In the genomic region with DNA sequence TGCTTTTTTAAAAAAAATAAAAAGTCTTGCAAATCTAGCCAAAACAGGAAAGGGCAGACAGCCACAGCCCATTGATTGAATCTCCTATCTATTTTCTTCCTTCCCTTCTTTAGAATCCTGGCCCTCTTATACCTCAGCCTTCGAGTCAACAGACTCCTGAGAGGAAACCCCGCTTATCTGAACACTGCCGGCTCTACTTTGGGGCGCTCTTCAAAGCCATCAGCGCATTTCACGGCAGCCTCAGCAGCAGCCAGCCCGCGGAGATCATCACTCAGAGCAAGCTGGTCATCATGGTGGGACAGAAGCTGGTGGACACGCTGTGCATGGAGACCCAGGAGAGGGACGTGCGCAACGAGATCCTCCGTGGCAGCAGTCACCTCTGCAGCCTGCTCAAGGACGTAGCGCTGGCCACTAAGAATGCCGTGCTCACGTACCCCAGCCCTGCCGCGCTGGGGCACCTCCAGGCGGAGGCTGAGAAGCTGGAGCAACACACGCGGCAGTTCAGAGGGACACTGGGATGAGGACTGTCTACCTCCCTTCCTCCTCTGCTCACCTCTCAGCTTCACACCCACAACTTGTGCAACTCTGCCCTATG, we compare ENCODE assay signal across 1 cellular context.
TF ChIP-seq lines count a peak whose summit lies in the region.

No MANE protein-coding gene starts in this region.

TF ChIP-seq in GM23338, 12 proteins besides CTCF, POLR2A, EP300 and RAD21:
- TF ChIP-seq, protein P1, sequence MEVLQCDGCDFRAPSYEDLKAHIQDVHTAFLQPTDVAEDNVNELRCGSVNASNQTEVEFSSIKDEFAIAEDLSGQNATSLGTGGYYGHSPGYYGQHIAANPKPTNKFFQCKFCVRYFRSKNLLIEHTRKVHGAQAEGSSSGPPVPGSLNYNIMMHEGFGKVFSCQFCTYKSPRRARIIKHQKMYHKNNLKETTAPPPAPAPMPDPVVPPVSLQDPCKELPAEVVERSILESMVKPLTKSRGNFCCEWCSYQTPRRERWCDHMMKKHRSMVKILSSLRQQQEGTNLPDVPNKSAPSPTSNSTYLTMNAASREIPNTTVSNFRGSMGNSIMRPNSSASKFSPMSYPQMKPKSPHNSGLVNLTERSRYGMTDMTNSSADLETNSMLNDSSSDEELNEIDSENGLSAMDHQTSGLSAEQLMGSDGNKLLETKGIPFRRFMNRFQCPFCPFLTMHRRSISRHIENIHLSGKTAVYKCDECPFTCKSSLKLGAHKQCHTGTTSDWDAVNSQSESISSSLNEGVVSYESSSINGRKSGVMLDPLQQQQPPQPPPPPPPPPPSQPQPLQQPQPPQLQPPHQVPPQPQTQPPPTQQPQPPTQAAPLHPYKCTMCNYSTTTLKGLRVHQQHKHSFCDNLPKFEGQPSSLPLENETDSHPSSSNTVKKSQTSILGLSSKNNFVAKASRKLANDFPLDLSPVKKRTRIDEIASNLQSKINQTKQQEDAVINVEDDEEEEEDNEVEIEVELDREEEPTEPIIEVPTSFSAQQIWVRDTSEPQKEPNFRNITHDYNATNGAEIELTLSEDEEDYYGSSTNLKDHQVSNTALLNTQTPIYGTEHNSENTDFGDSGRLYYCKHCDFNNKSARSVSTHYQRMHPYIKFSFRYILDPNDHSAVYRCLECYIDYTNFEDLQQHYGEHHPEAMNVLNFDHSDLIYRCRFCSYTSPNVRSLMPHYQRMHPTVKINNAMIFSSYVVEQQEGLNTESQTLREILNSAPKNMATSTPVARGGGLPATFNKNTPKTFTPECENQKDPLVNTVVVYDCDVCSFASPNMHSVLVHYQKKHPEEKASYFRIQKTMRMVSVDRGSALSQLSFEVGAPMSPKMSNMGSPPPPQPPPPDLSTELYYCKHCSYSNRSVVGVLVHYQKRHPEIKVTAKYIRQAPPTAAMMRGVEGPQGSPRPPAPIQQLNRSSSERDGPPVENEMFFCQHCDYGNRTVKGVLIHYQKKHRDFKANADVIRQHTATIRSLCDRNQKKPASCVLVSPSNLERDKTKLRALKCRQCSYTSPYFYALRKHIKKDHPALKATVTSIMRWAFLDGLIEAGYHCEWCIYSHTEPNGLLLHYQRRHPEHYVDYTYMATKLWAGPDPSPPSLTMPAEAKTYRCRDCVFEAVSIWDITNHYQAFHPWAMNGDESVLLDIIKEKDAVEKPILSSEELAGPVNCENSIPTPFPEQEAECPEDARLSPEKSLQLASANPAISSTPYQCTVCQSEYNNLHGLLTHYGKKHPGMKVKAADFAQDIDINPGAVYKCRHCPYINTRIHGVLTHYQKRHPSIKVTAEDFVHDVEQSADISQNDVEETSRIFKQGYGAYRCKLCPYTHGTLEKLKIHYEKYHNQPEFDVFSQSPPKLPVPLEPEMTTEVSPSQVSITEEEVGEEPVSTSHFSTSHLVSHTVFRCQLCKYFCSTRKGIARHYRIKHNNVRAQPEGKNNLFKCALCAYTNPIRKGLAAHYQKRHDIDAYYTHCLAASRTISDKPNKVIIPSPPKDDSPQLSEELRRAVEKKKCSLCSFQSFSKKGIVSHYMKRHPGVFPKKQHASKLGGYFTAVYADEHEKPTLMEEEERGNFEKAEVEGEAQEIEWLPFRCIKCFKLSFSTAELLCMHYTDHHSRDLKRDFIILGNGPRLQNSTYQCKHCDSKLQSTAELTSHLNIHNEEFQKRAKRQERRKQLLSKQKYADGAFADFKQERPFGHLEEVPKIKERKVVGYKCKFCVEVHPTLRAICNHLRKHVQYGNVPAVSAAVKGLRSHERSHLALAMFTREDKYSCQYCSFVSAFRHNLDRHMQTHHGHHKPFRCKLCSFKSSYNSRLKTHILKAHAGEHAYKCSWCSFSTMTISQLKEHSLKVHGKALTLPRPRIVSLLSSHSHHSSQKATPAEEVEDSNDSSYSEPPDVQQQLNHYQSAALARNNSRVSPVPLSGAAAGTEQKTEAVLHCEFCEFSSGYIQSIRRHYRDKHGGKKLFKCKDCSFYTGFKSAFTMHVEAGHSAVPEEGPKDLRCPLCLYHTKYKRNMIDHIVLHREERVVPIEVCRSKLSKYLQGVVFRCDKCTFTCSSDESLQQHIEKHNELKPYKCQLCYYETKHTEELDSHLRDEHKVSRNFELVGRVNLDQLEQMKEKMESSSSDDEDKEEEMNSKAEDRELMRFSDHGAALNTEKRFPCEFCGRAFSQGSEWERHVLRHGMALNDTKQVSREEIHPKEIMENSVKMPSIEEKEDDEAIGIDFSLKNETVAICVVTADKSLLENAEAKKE (CRISPR knock-in tag; IDR thresholded peaks at IDR 0.05): no peak
- no peak for TF ChIP-seq POLR2AphosphoS5 (IDR thresholded peaks at IDR 0.05; ENCODE audit: low read depth)
- TF ChIP-seq ETS1 (IDR thresholded peaks at IDR 0.05): no peak
- TF ChIP-seq NANOG (IDR thresholded peaks at IDR 0.05; ENCODE audit: borderline replicate concordance): no peak
- no peak for TF ChIP-seq EZH2phosphoT487 (IDR thresholded peaks at IDR 0.05; ENCODE audit: unreplicated experiment)
- no peak for TF ChIP-seq JUNB (IDR thresholded peaks at IDR 0.05; ENCODE audit: unreplicated experiment)
- TF ChIP-seq STAT1 (IDR thresholded peaks at IDR 0.05; ENCODE audit: unreplicated experiment): no peak
- TF ChIP-seq, protein P2, sequence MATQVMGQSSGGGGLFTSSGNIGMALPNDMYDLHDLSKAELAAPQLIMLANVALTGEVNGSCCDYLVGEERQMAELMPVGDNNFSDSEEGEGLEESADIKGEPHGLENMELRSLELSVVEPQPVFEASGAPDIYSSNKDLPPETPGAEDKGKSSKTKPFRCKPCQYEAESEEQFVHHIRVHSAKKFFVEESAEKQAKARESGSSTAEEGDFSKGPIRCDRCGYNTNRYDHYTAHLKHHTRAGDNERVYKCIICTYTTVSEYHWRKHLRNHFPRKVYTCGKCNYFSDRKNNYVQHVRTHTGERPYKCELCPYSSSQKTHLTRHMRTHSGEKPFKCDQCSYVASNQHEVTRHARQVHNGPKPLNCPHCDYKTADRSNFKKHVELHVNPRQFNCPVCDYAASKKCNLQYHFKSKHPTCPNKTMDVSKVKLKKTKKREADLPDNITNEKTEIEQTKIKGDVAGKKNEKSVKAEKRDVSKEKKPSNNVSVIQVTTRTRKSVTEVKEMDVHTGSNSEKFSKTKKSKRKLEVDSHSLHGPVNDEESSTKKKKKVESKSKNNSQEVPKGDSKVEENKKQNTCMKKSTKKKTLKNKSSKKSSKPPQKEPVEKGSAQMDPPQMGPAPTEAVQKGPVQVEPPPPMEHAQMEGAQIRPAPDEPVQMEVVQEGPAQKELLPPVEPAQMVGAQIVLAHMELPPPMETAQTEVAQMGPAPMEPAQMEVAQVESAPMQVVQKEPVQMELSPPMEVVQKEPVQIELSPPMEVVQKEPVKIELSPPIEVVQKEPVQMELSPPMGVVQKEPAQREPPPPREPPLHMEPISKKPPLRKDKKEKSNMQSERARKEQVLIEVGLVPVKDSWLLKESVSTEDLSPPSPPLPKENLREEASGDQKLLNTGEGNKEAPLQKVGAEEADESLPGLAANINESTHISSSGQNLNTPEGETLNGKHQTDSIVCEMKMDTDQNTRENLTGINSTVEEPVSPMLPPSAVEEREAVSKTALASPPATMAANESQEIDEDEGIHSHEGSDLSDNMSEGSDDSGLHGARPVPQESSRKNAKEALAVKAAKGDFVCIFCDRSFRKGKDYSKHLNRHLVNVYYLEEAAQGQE (IDR thresholded peaks at IDR 0.05; ENCODE audit: unreplicated experiment): no peak
- TF ChIP-seq EZH2 (IDR thresholded peaks at IDR 0.05; ENCODE audit: low read depth, unreplicated experiment): no peak
